In genomic region chr2:115635440-115635839, GRCh38 we compare ENCODE assay signal across 22 cellular contexts.
DNase-seq lines count a peak whose midpoint lies in the region; ATAC-seq and TF ChIP-seq lines count a peak whose summit lies in the region.
"Had no signal": no experiment of that assay in that cellular context is flagged by ENCODE, and none has a peak within 500 bp of the region (broad histone marks: within the 10 kb centered on the region; RNA-seq: fewer than 3 reads in every experiment).

No MANE protein-coding gene starts in this region.

- TF ChIP-seq CTCF in hepatocyte (IDR thresholded peaks at IDR 0.05; ENCODE audit: poor library complexity) (no peak), upper lobe of right lung (IDR thresholded peaks at IDR 0.05) (no peak)

- H4K12ac ChIP-seq in trophoblast cell (ENCODE audit: low read depth, low read length) = no peak overlapping the region

- H3K36me3 ChIP-seq in hepatocyte (replicated peaks; ENCODE audit: insufficient read depth, low read depth) (no peaks in the 10 kb centered on the region), trophoblast cell (ENCODE audit: control insufficient read depth in 1 of 2, insufficient read depth in 2 of 2, low read length in 2 of 2) (no peaks in the 10 kb centered on the region), upper lobe of right lung (no peaks in the 10 kb centered on the region)
- H3K36me3 ChIP-seq: BE2C; BLaER1 treated with 17β-estradiol and CSF1 and Interleukin-3, amounts not matched to agents 10 nM and 100 nM; HAP-1 had no signal

- no peaks in the 10 kb centered on the region for H3K79me2 ChIP-seq in hepatocyte
- H3K79me2 ChIP-seq in trophoblast cell (ENCODE audit: control insufficient read depth, insufficient read depth, low read length, poor library complexity) = no peaks in the 10 kb centered on the region

- H3K4me1 ChIP-seq in hepatocyte (ENCODE audit: insufficient read depth) (peaks cover under 1% of the 10 kb centered on the region), trophoblast cell (ENCODE audit: control insufficient read depth in 1 of 2, insufficient read depth in 2 of 2, low read length in 2 of 2) (peaks cover 6 to 9% of the 10 kb centered on the region in 2 experiments), upper lobe of right lung (no peaks in the 10 kb centered on the region)
- H3K4me1 ChIP-seq: A549; BE2C; BLaER1 treated with 17β-estradiol and CSF1 and Interleukin-3, amounts not matched to agents 10 nM and 100 nM; HAP-1 had no signal

- H4K91ac ChIP-seq in trophoblast cell (ENCODE audit: low read depth, low read length) = peak overlapping the region; percentile 45

- ATAC-seq in upper lobe of right lung = peak; percentile 31
- no peak for ATAC-seq in HG03045 (IDR thresholded peaks at IDR 0.05; ENCODE audit: unreplicated experiment)
- ATAC-seq: A549 had no signal

- no peak overlapping the region for H3K14ac ChIP-seq in trophoblast cell (ENCODE audit: low read length)

- H2AFZ ChIP-seq in hepatocyte (no peak overlapping the region), trophoblast cell (ENCODE audit: insufficient read depth, low read length, poor library complexity) (no peak overlapping the region)

- no peak overlapping the region for H2AK5ac ChIP-seq in trophoblast cell (ENCODE audit: low read length)

- H4K20me1 ChIP-seq in hepatocyte (ENCODE audit: insufficient read depth, poor library complexity, severe bottlenecking) = no peaks in the 10 kb centered on the region
- H4K20me1 ChIP-seq: BLaER1 treated with 17β-estradiol and CSF1 and Interleukin-3, amounts not matched to agents 10 nM and 100 nM had no signal

- H3K27ac ChIP-seq in hepatocyte (no peak overlapping the region), trophoblast cell (ENCODE audit: low read depth, low read length) (no peak overlapping the region), upper lobe of right lung (no peak overlapping the region)
- H3K27ac ChIP-seq: A549; BLaER1 treated with 17β-estradiol and CSF1 and Interleukin-3, amounts not matched to agents 10 nM and 100 nM had no signal

- no peak overlapping the region for H4K8ac ChIP-seq in trophoblast cell (ENCODE audit: low read depth, low read length)

- H3K23ac ChIP-seq in trophoblast cell (ENCODE audit: low read length) = no peak overlapping the region

- intact Hi-C loops in upper lobe of right lung (cut with DNase I) = no loop called here

- no peaks in the 10 kb centered on the region for H3K9me2 ChIP-seq in hepatocyte (replicated peaks; ENCODE audit: insufficient read depth)

- H3K18ac ChIP-seq in trophoblast cell (ENCODE audit: low read length) = peak overlapping the region; percentile 32

- H2BK12ac ChIP-seq in trophoblast cell (ENCODE audit: low read length) = peak overlapping the region; percentile 6

- H3K4me2 ChIP-seq in hepatocyte = peak overlapping the region; percentile 41
- H3K4me2 ChIP-seq in trophoblast cell (ENCODE audit: low read length) = no peak overlapping the region
- H3K4me2 ChIP-seq: A549; BLaER1 treated with 17β-estradiol and CSF1 and Interleukin-3, amounts not matched to agents 10 nM and 100 nM had no signal

- H3K9me3 ChIP-seq in hepatocyte (ENCODE audit: low read depth) (no peaks in the 10 kb centered on the region), trophoblast cell (ENCODE audit: insufficient read depth, low read depth, low read length) (peaks cover 2% of the 10 kb centered on the region), upper lobe of right lung (no peaks in the 10 kb centered on the region)
- H3K9me3 ChIP-seq: A549, BE2C, HAP-1 had no signal

- no peak overlapping the region for H2BK5ac ChIP-seq in trophoblast cell (ENCODE audit: low read depth, low read length, poor library complexity)

- 61% methylated on average over 2 of the region's 2 CpGs for WGBS in hepatocyte (ENCODE audit: low lambda C conversion rate, missing lambda C conversion rate)
- no CpG with 5 or more reads among the region's 2 CpGs for WGBS in trophoblast cell (ENCODE audit: extremely low coverage, insufficient coverage, insufficient read length)

- no peak overlapping the region for H3K9ac ChIP-seq in trophoblast cell (ENCODE audit: low read length)
- H3K9ac ChIP-seq: BLaER1 treated with 17β-estradiol and CSF1 and Interleukin-3, amounts not matched to agents 10 nM and 100 nM had no signal

- peak overlapping the region; percentile 36 for H2BK120ac ChIP-seq in trophoblast cell (ENCODE audit: insufficient read depth, low read length, poor library complexity)

- H3K27me3 ChIP-seq in hepatocyte = no peaks in the 10 kb centered on the region
- H3K27me3 ChIP-seq in trophoblast cell (ENCODE audit: insufficient read depth, low read length) = no peaks in the 10 kb centered on the region
- H3K27me3 ChIP-seq in upper lobe of right lung = no peaks in the 10 kb centered on the region
- H3K27me3 ChIP-seq: BE2C; BLaER1 treated with 17β-estradiol and CSF1 and Interleukin-3, amounts not matched to agents 10 nM and 100 nM had no signal

- H3K79me1 ChIP-seq in trophoblast cell (ENCODE audit: low read length) = peaks cover 3% of the 10 kb centered on the region

- H3K4ac ChIP-seq in trophoblast cell (ENCODE audit: low read depth, low read length) = no peak overlapping the region

- DNase-seq in DMS53 (lab: John Stamatoyannopoulos, UW) = peak; percentile 54
- no peak for DNase-seq in hepatocyte (ENCODE audit: low spot score)
- DNase-seq in trophoblast cell = no peak
- DNase-seq in upper lobe of right lung = no peak
- no peak for DNase-seq in activated naive CD4-positive, alpha-beta T cell (lab: John Stamatoyannopoulos, UW)
- no peak for DNase-seq in medulla oblongata (ENCODE audit: extremely low spot score)
- DNase-seq: 8988T; ACHN; AML-193; BE2C; Calu3; CD4-positive, alpha-beta T cell; CD8-positive, alpha-beta memory T cell; DMS153; DMS79 treated with DMSO at 0.1 percent for 48 hours; GF-D8; GOT3; HFFc6 had no signal

- H3K4me3 ChIP-seq in hepatocyte (no peak overlapping the region), trophoblast cell (ENCODE audit: low read depth, low read length) (no peak overlapping the region), upper lobe of right lung (no peak overlapping the region)
- H3K4me3 ChIP-seq: A549; BLaER1 treated with 17β-estradiol and CSF1 and Interleukin-3, amounts not matched to agents 10 nM and 100 nM; HAP-1 had no signal
